In the genomic region with DNA sequence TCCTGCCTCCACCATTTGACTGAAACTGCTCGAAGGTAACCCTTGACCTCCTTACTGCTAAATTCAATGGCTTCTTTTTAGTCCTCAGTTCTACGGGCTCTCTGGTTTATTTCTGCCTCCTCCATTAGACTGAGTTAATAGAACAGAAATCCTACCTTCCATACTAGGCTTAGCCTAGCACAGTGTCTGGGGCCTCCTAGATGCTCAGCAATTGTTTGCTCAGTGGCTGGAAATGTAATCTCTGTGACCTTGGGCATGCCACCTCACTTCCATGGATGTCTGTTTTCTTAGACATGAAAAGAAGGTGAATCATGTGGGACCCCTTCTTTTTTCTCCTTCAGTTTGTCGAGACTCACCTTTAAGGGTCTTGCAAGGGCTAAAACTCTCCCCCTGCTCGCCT, we compare ENCODE assay signal across 1 cellular context.
A peak's percentile ranks its signal among the peaks of the same experiment; 100 is the strongest.
TF ChIP-seq lines count a peak whose summit lies in the region.

No MANE protein-coding gene starts in this region.

TF ChIP-seq in HepG2, 621 proteins besides CTCF, POLR2A, EP300 and RAD21 (continued from another document and continues in another):
- TF ChIP-seq CEBPG (CRISPR knock-in tag; IDR thresholded peaks at IDR 0.05) (0 out of 2 replicates have a peak, but pooled peaks have one; percentile 6), ZFP62 (CRISPR knock-in tag; IDR thresholded peaks at IDR 0.05) (no peak), HNRNPK (IDR thresholded peaks at IDR 0.05; ENCODE audit: low read depth, low read length, poor library complexity, severe bottlenecking) (no peak), ZNF331 (CRISPR knock-in tag; IDR thresholded peaks at IDR 0.05) (no peak), RBM22 (optimal IDR thresholded peaks at IDR 0.05; ENCODE audit: low read length) (peak; percentile 16), TARDBP (CRISPR knock-in tag; IDR thresholded peaks at IDR 0.05) (0 out of 2 replicates have a peak, but pooled peaks have one; percentile 16), ZSCAN9 (CRISPR knock-in tag; IDR thresholded peaks at IDR 0.05; ENCODE audit: borderline replicate concordance) (no peak), NR2F1 (CRISPR knock-in tag; IDR thresholded peaks at IDR 0.05) (0 out of 4 replicates have a peak, but pooled peaks of 1 of the 2 experiments have one; percentile 16), ZZZ3 (CRISPR knock-in tag; IDR thresholded peaks at IDR 0.05; ENCODE audit: borderline replicate concordance) (no peak), ZBTB1 (CRISPR knock-in tag; IDR thresholded peaks at IDR 0.05; ENCODE audit: borderline replicate concordance) (no peak), TCF7 (IDR thresholded peaks at IDR 0.05; ENCODE audit: low read depth) (peak; percentile 31; the same call in 1 of the 2 replicates), ZFP41 (CRISPR knock-in tag; IDR thresholded peaks at IDR 0.05; ENCODE audit: borderline replicate concordance) (no peak), ZNF441 (CRISPR knock-in tag; IDR thresholded peaks at IDR 0.05; ENCODE audit: borderline replicate concordance) (no peak), SOX13 (IDR thresholded peaks at IDR 0.05) (no peak), SOX13 (CRISPR knock-in tag; conservative IDR thresholded peaks at IDR 0.05 in 1 of 2, IDR thresholded peaks at IDR 0.05 in 1 of 2) (peak in 1 of 2 experiments; percentile 64; a peak in 1 of 4 replicates), TEAD3 (CRISPR knock-in tag; optimal IDR thresholded peaks at IDR 0.05; ENCODE audit: borderline replicate concordance) (peak; percentile 46), ZNF790 (CRISPR knock-in tag; IDR thresholded peaks at IDR 0.05; ENCODE audit: borderline replicate concordance) (no peak), NR2F6 (IDR thresholded peaks at IDR 0.05) (no peak), NR2F6 (CRISPR knock-in tag; IDR thresholded peaks at IDR 0.05) (peak; percentile 53; the same call in 1 of the 2 replicates), NR2C2 (CRISPR knock-in tag; IDR thresholded peaks at IDR 0.05; ENCODE audit: borderline replicate concordance) (peak; percentile 20; the same call in 1 of the 2 replicates), ZNF317 (CRISPR knock-in tag; IDR thresholded peaks at IDR 0.05) (0 out of 2 replicates have a peak, but pooled peaks have one; percentile 37), RCOR2 (CRISPR knock-in tag; IDR thresholded peaks at IDR 0.05) (no peak), MEIS2 (CRISPR knock-in tag; IDR thresholded peaks at IDR 0.05) (no peak), ZMYM2 (CRISPR knock-in tag; IDR thresholded peaks at IDR 0.05) (no peak), GATAD1 (CRISPR knock-in tag; IDR thresholded peaks at IDR 0.05) (no peak), PAWR (CRISPR knock-in tag; IDR thresholded peaks at IDR 0.05; ENCODE audit: borderline replicate concordance) (no peak), ZNF382 (CRISPR knock-in tag; IDR thresholded peaks at IDR 0.05; ENCODE audit: borderline replicate concordance) (no peak), ERF (CRISPR knock-in tag; IDR thresholded peaks at IDR 0.05) (peak; percentile 21; the same call in 1 of the 2 replicates), HOXA9 (CRISPR knock-in tag; IDR thresholded peaks at IDR 0.05; ENCODE audit: borderline replicate concordance) (no peak), PITX1 (CRISPR knock-in tag; IDR thresholded peaks at IDR 0.05) (0 out of 2 replicates have a peak, but pooled peaks have one; percentile 29), DNMT3B (CRISPR knock-in tag; conservative IDR thresholded peaks at IDR 0.05) (0 out of 2 replicates have a peak, but pooled peaks have one; percentile 29), BORCS8-MEF2B (CRISPR knock-in tag; IDR thresholded peaks at IDR 0.05) (no peak)
- TF ChIP-seq, protein P1, sequence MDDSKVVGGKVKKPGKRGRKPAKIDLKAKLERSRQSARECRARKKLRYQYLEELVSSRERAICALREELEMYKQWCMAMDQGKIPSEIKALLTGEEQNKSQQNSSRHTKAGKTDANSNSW (CRISPR knock-in tag; IDR thresholded peaks at IDR 0.05; ENCODE audit: borderline replicate concordance) = no peak
- TF ChIP-seq, protein P2, sequence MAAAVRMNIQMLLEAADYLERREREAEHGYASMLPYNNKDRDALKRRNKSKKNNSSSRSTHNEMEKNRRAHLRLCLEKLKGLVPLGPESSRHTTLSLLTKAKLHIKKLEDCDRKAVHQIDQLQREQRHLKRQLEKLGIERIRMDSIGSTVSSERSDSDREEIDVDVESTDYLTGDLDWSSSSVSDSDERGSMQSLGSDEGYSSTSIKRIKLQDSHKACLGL (CRISPR knock-in tag; IDR thresholded peaks at IDR 0.05) = no peak
- TF ChIP-seq, protein P3, sequence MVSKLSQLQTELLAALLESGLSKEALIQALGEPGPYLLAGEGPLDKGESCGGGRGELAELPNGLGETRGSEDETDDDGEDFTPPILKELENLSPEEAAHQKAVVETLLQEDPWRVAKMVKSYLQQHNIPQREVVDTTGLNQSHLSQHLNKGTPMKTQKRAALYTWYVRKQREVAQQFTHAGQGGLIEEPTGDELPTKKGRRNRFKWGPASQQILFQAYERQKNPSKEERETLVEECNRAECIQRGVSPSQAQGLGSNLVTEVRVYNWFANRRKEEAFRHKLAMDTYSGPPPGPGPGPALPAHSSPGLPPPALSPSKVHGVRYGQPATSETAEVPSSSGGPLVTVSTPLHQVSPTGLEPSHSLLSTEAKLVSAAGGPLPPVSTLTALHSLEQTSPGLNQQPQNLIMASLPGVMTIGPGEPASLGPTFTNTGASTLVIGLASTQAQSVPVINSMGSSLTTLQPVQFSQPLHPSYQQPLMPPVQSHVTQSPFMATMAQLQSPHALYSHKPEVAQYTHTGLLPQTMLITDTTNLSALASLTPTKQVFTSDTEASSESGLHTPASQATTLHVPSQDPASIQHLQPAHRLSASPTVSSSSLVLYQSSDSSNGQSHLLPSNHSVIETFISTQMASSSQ (IDR thresholded peaks at IDR 0.05; ENCODE audit: low read depth) = no peak
- TF ChIP-seq, protein P3 (CRISPR knock-in tag; IDR thresholded peaks at IDR 0.05; ENCODE audit: borderline replicate concordance) = no peak
- TF ChIP-seq, protein P4, sequence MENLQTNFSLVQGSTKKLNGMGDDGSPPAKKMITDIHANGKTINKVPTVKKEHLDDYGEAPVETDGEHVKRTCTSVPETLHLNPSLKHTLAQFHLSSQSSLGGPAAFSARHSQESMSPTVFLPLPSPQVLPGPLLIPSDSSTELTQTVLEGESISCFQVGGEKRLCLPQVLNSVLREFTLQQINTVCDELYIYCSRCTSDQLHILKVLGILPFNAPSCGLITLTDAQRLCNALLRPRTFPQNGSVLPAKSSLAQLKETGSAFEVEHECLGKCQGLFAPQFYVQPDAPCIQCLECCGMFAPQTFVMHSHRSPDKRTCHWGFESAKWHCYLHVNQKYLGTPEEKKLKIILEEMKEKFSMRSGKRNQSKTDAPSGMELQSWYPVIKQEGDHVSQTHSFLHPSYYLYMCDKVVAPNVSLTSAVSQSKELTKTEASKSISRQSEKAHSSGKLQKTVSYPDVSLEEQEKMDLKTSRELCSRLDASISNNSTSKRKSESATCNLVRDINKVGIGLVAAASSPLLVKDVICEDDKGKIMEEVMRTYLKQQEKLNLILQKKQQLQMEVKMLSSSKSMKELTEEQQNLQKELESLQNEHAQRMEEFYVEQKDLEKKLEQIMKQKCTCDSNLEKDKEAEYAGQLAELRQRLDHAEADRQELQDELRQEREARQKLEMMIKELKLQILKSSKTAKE (CRISPR knock-in tag; IDR thresholded peaks at IDR 0.05; ENCODE audit: borderline replicate concordance) = no peak
- TF ChIP-seq, protein P5, sequence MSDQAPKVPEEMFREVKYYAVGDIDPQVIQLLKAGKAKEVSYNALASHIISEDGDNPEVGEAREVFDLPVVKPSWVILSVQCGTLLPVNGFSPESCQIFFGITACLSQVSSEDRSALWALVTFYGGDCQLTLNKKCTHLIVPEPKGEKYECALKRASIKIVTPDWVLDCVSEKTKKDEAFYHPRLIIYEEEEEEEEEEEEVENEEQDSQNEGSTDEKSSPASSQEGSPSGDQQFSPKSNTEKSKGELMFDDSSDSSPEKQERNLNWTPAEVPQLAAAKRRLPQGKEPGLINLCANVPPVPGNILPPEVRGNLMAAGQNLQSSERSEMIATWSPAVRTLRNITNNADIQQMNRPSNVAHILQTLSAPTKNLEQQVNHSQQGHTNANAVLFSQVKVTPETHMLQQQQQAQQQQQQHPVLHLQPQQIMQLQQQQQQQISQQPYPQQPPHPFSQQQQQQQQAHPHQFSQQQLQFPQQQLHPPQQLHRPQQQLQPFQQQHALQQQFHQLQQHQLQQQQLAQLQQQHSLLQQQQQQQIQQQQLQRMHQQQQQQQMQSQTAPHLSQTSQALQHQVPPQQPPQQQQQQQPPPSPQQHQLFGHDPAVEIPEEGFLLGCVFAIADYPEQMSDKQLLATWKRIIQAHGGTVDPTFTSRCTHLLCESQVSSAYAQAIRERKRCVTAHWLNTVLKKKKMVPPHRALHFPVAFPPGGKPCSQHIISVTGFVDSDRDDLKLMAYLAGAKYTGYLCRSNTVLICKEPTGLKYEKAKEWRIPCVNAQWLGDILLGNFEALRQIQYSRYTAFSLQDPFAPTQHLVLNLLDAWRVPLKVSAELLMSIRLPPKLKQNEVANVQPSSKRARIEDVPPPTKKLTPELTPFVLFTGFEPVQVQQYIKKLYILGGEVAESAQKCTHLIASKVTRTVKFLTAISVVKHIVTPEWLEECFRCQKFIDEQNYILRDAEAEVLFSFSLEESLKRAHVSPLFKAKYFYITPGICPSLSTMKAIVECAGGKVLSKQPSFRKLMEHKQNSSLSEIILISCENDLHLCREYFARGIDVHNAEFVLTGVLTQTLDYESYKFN (CRISPR knock-in tag; conservative IDR thresholded peaks at IDR 0.05) = peak; percentile 55
- TF ChIP-seq, protein P6, sequence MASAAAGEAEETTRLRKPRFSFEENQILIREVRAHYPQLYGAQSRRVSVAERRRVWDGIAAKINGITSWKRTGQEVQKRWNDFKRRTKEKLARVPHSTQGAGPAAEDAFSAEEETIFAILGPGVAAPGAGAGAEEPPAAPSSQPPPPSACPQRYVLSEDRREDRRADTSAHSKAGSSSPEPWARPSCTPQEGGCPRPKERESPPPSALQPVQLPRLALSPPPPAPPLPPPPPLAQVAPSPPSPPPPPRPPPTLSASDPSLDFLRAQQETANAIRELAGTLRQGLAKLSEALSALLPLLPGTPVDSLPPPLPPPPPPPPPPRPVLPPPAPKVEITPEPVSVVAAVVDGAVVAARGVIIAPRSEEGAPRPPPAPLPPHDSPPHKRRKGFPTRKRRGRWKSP (CRISPR knock-in tag; IDR thresholded peaks at IDR 0.05) = no peak
- TF ChIP-seq, protein P7, sequence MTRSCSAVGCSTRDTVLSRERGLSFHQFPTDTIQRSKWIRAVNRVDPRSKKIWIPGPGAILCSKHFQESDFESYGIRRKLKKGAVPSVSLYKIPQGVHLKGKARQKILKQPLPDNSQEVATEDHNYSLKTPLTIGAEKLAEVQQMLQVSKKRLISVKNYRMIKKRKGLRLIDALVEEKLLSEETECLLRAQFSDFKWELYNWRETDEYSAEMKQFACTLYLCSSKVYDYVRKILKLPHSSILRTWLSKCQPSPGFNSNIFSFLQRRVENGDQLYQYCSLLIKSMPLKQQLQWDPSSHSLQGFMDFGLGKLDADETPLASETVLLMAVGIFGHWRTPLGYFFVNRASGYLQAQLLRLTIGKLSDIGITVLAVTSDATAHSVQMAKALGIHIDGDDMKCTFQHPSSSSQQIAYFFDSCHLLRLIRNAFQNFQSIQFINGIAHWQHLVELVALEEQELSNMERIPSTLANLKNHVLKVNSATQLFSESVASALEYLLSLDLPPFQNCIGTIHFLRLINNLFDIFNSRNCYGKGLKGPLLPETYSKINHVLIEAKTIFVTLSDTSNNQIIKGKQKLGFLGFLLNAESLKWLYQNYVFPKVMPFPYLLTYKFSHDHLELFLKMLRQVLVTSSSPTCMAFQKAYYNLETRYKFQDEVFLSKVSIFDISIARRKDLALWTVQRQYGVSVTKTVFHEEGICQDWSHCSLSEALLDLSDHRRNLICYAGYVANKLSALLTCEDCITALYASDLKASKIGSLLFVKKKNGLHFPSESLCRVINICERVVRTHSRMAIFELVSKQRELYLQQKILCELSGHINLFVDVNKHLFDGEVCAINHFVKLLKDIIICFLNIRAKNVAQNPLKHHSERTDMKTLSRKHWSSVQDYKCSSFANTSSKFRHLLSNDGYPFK (CRISPR knock-in tag; IDR thresholded peaks at IDR 0.05; ENCODE audit: borderline replicate concordance) = no peak
- TF ChIP-seq, protein P8, sequence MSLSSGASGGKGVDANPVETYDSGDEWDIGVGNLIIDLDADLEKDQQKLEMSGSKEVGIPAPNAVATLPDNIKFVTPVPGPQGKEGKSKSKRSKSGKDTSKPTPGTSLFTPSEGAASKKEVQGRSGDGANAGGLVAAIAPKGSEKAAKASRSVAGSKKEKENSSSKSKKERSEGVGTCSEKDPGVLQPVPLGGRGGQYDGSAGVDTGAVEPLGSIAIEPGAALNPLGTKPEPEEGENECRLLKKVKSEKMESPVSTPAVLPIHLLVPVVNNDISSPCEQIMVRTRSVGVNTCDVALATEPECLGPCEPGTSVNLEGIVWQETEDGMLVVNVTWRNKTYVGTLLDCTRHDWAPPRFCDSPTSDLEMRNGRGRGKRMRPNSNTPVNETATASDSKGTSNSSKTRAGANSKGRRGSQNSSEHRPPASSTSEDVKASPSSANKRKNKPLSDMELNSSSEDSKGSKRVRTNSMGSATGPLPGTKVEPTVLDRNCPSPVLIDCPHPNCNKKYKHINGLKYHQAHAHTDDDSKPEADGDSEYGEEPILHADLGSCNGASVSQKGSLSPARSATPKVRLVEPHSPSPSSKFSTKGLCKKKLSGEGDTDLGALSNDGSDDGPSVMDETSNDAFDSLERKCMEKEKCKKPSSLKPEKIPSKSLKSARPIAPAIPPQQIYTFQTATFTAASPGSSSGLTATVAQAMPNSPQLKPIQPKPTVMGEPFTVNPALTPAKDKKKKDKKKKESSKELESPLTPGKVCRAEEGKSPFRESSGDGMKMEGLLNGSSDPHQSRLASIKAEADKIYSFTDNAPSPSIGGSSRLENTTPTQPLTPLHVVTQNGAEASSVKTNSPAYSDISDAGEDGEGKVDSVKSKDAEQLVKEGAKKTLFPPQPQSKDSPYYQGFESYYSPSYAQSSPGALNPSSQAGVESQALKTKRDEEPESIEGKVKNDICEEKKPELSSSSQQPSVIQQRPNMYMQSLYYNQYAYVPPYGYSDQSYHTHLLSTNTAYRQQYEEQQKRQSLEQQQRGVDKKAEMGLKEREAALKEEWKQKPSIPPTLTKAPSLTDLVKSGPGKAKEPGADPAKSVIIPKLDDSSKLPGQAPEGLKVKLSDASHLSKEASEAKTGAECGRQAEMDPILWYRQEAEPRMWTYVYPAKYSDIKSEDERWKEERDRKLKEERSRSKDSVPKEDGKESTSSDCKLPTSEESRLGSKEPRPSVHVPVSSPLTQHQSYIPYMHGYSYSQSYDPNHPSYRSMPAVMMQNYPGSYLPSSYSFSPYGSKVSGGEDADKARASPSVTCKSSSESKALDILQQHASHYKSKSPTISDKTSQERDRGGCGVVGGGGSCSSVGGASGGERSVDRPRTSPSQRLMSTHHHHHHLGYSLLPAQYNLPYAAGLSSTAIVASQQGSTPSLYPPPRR (CRISPR knock-in tag; IDR thresholded peaks at IDR 0.05; ENCODE audit: borderline replicate concordance) = no peak
